Comparison of ENCODE assay signal across 14 cellular contexts in genomic region chr2:3142210-3142609, GRCh38.
"Had no signal": no experiment of that assay in that cellular context is flagged by ENCODE, and none has a peak within 500 bp of the region (broad histone marks: within the 10 kb centered on the region; RNA-seq: fewer than 3 reads in every experiment).

No MANE protein-coding gene starts in this region.

- H3K4me1 ChIP-seq: ascending aorta, breast epithelium, right atrium auricular region, upper lobe of left lung had no signal

- H3K4me3 Mint-ChIP-seq: activated naive CD4-positive, alpha-beta T cell treated with anti-CD3 and anti-CD28 coated beads for 36 hours; activated T-helper 17 cell treated with anti-CD3 and anti-CD28 coated beads, Interleukin-2, amount 50 U/mL, for 72 hours; dendritic cell treated with granulocyte-macrophage colony-stimulating factor and Interleukin-4, amounts not matched to agents 40 ng/mL and 50 ng/mL, for 4 days; natural killer cell treated with Interleukin-12 subunit alpha and Interleukin-12 subunit beta and Interleukin-15 and Interleukin-18, amount 100 ng/mL, for 72 hours had no signal

- H3K27ac ChIP-seq: ascending aorta, breast epithelium, right atrium auricular region, upper lobe of left lung had no signal

- H3K36me3 Mint-ChIP-seq: natural killer cell treated with Interleukin-12 subunit alpha and Interleukin-12 subunit beta and Interleukin-15 and Interleukin-18, amount 100 ng/mL, for 72 hours had no signal

- ATAC-seq: activated T-helper 17 cell treated with anti-CD3 and anti-CD28 coated beads, Interleukin-2, amount 50 U/mL, for 72 hours had no signal

- H3K27me3 ChIP-seq: ascending aorta, breast epithelium, right atrium auricular region, upper lobe of left lung had no signal

- H3K9me3 ChIP-seq: ascending aorta, breast epithelium, right atrium auricular region, upper lobe of left lung had no signal

- H3K27ac Mint-ChIP-seq: activated naive CD4-positive, alpha-beta T cell treated with anti-CD3 and anti-CD28 coated beads for 36 hours; activated T-helper 17 cell treated with anti-CD3 and anti-CD28 coated beads, Interleukin-2, amount 50 U/mL, for 72 hours; dendritic cell treated with granulocyte-macrophage colony-stimulating factor and Interleukin-4, amounts not matched to agents 40 ng/mL and 50 ng/mL, for 4 days; natural killer cell treated with Interleukin-12 subunit alpha and Interleukin-12 subunit beta and Interleukin-15 and Interleukin-18, amount 100 ng/mL, for 72 hours had no signal

- H3K36me3 ChIP-seq: ascending aorta, breast epithelium, right atrium auricular region, upper lobe of left lung had no signal

- H3K9me3 Mint-ChIP-seq: activated naive CD4-positive, alpha-beta T cell treated with anti-CD3 and anti-CD28 coated beads for 36 hours; activated T-helper 17 cell treated with anti-CD3 and anti-CD28 coated beads, Interleukin-2, amount 50 U/mL, for 72 hours; dendritic cell treated with granulocyte-macrophage colony-stimulating factor and Interleukin-4, amounts not matched to agents 40 ng/mL and 50 ng/mL, for 4 days; natural killer cell treated with Interleukin-12 subunit alpha and Interleukin-12 subunit beta and Interleukin-15 and Interleukin-18, amount 100 ng/mL, for 72 hours had no signal

- DNase-seq: activated naive CD4-positive, alpha-beta T cell treated with anti-CD3 and anti-CD28 coated beads for 36 hours; cerebellar nuclear complex; kidney glomerular epithelial cell; mesendoderm; posterior cingulate gyrus; stimulated activated CD4-positive, alpha-beta T cell treated with anti-CD3 and anti-CD28 coated beads, Interleukin-2, amount 100 ng/mL, for 48 hours; stimulated activated naive CD4-positive, alpha-beta T cell treated with Interleukin-2 at 50 U/mL for 16 hours had no signal

- H3K4me3 ChIP-seq: ascending aorta, breast epithelium, right atrium auricular region, upper lobe of left lung had no signal

- H3K4me1 Mint-ChIP-seq: activated T-helper 17 cell treated with anti-CD3 and anti-CD28 coated beads, Interleukin-2, amount 50 U/mL, for 72 hours had no signal

- H3K27me3 Mint-ChIP-seq: activated T-helper 17 cell treated with anti-CD3 and anti-CD28 coated beads, Interleukin-2, amount 50 U/mL, for 72 hours; dendritic cell treated with granulocyte-macrophage colony-stimulating factor and Interleukin-4, amounts not matched to agents 40 ng/mL and 50 ng/mL, for 4 days; natural killer cell treated with Interleukin-12 subunit alpha and Interleukin-12 subunit beta and Interleukin-15 and Interleukin-18, amount 100 ng/mL, for 72 hours had no signal
